Comparison of ENCODE assay signal across 1 cellular context in genomic region chr6:127266892-127267741, GRCh38.
TF ChIP-seq lines count a peak whose summit lies in the region.

No MANE protein-coding gene starts in this region.

TF ChIP-seq in HepG2, 621 proteins besides CTCF, POLR2A, EP300 and RAD21 (continued from another document and continues in another):
- TF ChIP-seq, protein P1, sequence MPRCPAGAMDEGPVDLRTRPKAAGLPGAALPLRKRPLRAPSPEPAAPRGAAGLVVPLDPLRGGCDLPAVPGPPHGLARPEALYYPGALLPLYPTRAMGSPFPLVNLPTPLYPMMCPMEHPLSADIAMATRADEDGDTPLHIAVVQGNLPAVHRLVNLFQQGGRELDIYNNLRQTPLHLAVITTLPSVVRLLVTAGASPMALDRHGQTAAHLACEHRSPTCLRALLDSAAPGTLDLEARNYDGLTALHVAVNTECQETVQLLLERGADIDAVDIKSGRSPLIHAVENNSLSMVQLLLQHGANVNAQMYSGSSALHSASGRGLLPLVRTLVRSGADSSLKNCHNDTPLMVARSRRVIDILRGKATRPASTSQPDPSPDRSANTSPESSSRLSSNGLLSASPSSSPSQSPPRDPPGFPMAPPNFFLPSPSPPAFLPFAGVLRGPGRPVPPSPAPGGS (CRISPR knock-in tag; IDR thresholded peaks at IDR 0.05), result peak; percentile 80; the same call in 1 of the 2 replicates
- TF ChIP-seq MEF2D (CRISPR knock-in tag; IDR thresholded peaks at IDR 0.05) (no peak), ZNF232 (CRISPR knock-in tag; IDR thresholded peaks at IDR 0.05; ENCODE audit: borderline replicate concordance) (peak; percentile 71; the same call in 1 of the 2 replicates), NONO (IDR thresholded peaks at IDR 0.05) (no peak), NONO (CRISPR knock-in tag; conservative IDR thresholded peaks at IDR 0.05) (peak; percentile 27; the same call in 1 of the 2 replicates), ZBTB40 (IDR thresholded peaks at IDR 0.05) (no peak), ZBTB40 (CRISPR knock-in tag; IDR thresholded peaks at IDR 0.05) (no peak; the same call in 1 of the 2 replicates), KLF12 (CRISPR knock-in tag; IDR thresholded peaks at IDR 0.05; ENCODE audit: borderline replicate concordance) (peak; percentile 39; the same call in 1 of the 2 replicates), HOXD1 (CRISPR knock-in tag; IDR thresholded peaks at IDR 0.05) (peak; percentile 15; the same call in 1 of the 2 replicates), ZNF225 (CRISPR knock-in tag; IDR thresholded peaks at IDR 0.05) (0 out of 2 replicates have a peak, but pooled peaks have one; percentile 46), ZNF251 (CRISPR knock-in tag; IDR thresholded peaks at IDR 0.05) (0 out of 2 replicates have a peak, but pooled peaks have one; percentile 92), PAF1 (CRISPR knock-in tag; IDR thresholded peaks at IDR 0.05) (no peak), MATR3 (CRISPR knock-in tag; IDR thresholded peaks at IDR 0.05) (no peak), ZNF816 (CRISPR knock-in tag; IDR thresholded peaks at IDR 0.05; ENCODE audit: borderline replicate concordance) (no peak; the same call in 1 of the 2 replicates), TCF7 (IDR thresholded peaks at IDR 0.05; ENCODE audit: low read depth) (no peak), ARID2 (CRISPR knock-in tag; IDR thresholded peaks at IDR 0.05; ENCODE audit: borderline replicate concordance) (no peak; the same call in 1 of the 2 replicates), ZNF430 (CRISPR knock-in tag; IDR thresholded peaks at IDR 0.05) (peak; percentile 92; the same call in 1 of the 2 replicates), TERF1 (CRISPR knock-in tag; IDR thresholded peaks at IDR 0.05) (peak; percentile 91; the same call in 1 of the 2 replicates), GATA4 (IDR thresholded peaks at IDR 0.05; ENCODE audit: borderline replicate concordance, low read depth) (peak; percentile 48; the same call in 1 of the 2 replicates), MEIS2 (CRISPR knock-in tag; IDR thresholded peaks at IDR 0.05) (peak; percentile 82; the same call in 1 of the 2 replicates), ZNF383 (CRISPR knock-in tag; IDR thresholded peaks at IDR 0.05; ENCODE audit: borderline replicate concordance) (no peak), POLR2AphosphoS2 (IDR thresholded peaks at IDR 0.05; ENCODE audit: low read depth, low read length) (no peak), DNMT1 (CRISPR knock-in tag; IDR thresholded peaks at IDR 0.05) (peak; percentile 28; the same call in 1 of the 2 replicates), ZFP62 (CRISPR knock-in tag; IDR thresholded peaks at IDR 0.05) (no peak), ZNF75D (CRISPR knock-in tag; IDR thresholded peaks at IDR 0.05; ENCODE audit: borderline replicate concordance) (no peak), AHR (CRISPR knock-in tag; IDR thresholded peaks at IDR 0.05) (peak; percentile 24; the same call in 1 of the 2 replicates), TAF15 (IDR thresholded peaks at IDR 0.05; ENCODE audit: low read depth, low read length, poor library complexity, severe bottlenecking) (no peak), SRSF9 (IDR thresholded peaks at IDR 0.05; ENCODE audit: borderline replicate concordance, insufficient read depth, low read depth, low read length, poor library complexity, severe bottlenecking) (no peak), KLF11 (CRISPR knock-in tag; IDR thresholded peaks at IDR 0.05) (peak; percentile 29; the same call in 1 of the 2 replicates), TBP (CRISPR knock-in tag; IDR thresholded peaks at IDR 0.05) (no peak), ZNF562 (CRISPR knock-in tag; IDR thresholded peaks at IDR 0.05; ENCODE audit: borderline replicate concordance) (no peak), YEATS4 (CRISPR knock-in tag; IDR thresholded peaks at IDR 0.05; ENCODE audit: borderline replicate concordance) (peak; percentile 95), ERF (CRISPR knock-in tag; IDR thresholded peaks at IDR 0.05) (peak; percentile 48; the same call in 1 of the 2 replicates), ZNF616 (CRISPR knock-in tag; IDR thresholded peaks at IDR 0.05; ENCODE audit: low read depth) (peak; percentile 40; the same call in 1 of the 2 replicates), TBX3 (IDR thresholded peaks at IDR 0.05; ENCODE audit: borderline replicate concordance) (no peak)
- TF ChIP-seq, protein P2, sequence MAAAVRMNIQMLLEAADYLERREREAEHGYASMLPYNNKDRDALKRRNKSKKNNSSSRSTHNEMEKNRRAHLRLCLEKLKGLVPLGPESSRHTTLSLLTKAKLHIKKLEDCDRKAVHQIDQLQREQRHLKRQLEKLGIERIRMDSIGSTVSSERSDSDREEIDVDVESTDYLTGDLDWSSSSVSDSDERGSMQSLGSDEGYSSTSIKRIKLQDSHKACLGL (CRISPR knock-in tag; IDR thresholded peaks at IDR 0.05), result 0 out of 2 replicates have a peak, but pooled peaks have one; percentile 58
- TF ChIP-seq, protein P3, sequence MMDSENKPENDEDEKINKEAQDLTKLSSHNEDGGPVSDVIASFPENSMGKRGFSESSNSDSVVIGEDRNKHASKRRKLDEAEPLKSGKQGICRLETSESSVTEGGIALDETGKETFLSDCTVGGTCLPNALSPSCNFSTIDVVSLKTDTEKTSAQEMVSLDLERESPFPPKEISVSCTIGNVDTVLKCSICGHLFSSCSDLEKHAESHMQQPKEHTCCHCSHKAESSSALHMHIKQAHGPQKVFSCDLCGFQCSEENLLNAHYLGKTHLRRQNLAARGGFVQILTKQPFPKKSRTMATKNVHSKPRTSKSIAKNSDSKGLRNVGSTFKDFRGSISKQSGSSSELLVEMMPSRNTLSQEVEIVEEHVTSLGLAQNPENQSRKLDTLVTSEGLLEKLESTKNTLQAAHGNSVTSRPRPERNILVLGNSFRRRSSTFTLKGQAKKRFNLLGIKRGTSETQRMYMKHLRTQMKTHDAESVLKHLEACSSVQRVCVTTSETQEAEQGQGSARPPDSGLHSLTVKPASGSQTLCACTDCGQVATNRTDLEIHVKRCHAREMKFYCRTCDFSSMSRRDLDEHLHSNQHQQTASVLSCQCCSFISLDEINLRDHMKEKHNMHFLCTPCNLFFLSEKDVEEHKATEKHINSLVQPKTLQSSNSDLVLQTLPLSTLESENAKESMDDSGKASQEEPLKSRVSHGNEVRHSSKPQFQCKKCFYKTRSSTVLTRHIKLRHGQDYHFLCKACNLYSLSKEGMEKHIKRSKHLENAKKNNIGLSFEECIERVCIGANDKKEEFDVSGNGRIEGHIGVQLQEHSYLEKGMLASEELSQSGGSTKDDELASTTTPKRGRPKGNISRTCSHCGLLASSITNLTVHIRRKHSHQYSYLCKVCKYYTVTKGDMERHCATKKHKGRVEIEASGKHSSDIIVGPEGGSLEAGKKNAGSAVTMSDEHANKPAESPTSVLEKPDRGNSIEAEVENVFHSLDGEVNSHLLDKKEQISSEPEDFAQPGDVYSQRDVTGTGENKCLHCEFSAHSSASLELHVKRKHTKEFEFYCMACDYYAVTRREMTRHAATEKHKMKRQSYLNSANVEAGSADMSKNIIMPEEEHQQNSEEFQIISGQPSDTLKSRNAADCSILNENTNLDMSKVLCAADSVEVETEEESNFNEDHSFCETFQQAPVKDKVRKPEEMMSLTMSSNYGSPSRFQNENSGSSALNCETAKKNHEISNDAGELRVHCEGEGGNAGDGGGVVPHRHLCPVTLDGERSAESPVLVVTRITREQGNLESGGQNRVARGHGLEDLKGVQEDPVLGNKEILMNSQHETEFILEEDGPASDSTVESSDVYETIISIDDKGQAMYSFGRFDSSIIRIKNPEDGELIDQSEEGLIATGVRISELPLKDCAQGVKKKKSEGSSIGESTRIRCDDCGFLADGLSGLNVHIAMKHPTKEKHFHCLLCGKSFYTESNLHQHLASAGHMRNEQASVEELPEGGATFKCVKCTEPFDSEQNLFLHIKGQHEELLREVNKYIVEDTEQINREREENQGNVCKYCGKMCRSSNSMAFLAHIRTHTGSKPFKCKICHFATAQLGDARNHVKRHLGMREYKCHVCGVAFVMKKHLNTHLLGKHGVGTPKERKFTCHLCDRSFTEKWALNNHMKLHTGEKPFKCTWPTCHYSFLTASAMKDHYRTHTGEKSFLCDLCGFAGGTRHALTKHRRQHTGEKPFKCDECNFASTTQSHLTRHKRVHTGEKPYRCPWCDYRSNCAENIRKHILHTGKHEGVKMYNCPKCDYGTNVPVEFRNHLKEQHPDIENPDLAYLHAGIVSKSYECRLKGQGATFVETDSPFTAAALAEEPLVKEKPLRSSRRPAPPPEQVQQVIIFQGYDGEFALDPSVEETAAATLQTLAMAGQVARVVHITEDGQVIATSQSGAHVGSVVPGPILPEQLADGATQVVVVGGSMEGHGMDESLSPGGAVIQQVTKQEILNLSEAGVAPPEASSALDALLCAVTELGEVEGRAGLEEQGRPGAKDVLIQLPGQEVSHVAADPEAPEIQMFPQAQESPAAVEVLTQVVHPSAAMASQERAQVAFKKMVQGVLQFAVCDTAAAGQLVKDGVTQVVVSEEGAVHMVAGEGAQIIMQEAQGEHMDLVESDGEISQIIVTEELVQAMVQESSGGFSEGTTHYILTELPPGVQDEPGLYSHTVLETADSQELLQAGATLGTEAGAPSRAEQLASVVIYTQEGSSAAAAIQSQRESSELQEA (CRISPR knock-in tag; IDR thresholded peaks at IDR 0.05; ENCODE audit: not compliant biosample characterization), result peak; percentile 26
- TF ChIP-seq, protein P4, sequence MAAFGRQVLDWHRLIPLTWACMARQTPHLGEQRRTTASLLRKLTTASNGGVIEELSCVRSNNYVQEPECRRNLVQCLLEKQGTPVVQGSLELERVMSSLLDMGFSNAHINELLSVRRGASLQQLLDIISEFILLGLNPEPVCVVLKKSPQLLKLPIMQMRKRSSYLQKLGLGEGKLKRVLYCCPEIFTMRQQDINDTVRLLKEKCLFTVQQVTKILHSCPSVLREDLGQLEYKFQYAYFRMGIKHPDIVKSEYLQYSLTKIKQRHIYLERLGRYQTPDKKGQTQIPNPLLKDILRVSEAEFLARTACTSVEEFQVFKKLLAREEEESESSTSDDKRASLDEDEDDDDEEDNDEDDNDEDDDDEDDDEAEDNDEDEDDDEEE (CRISPR knock-in tag; IDR thresholded peaks at IDR 0.05), result 0 out of 2 replicates have a peak, but pooled peaks have one; percentile 79
- TF ChIP-seq, protein P5, sequence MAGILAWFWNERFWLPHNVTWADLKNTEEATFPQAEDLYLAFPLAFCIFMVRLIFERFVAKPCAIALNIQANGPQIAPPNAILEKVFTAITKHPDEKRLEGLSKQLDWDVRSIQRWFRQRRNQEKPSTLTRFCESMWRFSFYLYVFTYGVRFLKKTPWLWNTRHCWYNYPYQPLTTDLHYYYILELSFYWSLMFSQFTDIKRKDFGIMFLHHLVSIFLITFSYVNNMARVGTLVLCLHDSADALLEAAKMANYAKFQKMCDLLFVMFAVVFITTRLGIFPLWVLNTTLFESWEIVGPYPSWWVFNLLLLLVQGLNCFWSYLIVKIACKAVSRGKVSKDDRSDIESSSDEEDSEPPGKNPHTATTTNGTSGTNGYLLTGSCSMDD (CRISPR knock-in tag; IDR thresholded peaks at IDR 0.05), result peak; percentile 81; the same call in 1 of the 2 replicates
